Comparison of ENCODE assay signal across 16 cellular contexts in the genomic region with DNA sequence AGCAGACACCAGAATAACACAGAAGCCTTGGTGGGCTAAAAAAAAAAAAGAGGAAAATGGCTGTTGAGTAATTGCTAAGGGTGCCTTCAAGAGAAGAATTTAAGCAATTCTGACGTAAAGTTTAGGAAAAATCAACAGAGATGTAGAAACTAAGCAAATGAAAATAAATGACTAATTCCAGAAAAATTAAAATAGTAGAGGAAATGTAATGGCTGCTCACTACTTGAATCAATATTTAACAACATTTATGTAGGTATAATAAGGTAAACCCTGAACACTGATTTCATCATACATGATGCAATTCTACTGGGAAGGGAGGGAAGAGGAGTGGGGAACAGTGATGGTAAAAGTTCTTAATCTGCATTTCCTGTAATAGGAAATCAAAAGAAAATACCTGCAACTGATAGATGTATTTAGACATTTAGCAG. TPM values are rescaled to one million over a fixed set of nuclear protein-coding genes. Genes with fewer than 3 reads are reported as not detected.
DNase-seq lines count a peak whose midpoint lies in the region; ATAC-seq and TF ChIP-seq lines count a peak whose summit lies in the region.
"Had no signal": no experiment of that assay in that cellular context is flagged by ENCODE, and none has a peak within 500 bp of the region (broad histone marks: within the 10 kb centered on the region; RNA-seq: fewer than 3 reads in every experiment).

No MANE protein-coding gene starts in this region.

- H3K36me3 Mint-ChIP-seq in activated CD4-positive, alpha-beta memory T cell treated with anti-CD3 and anti-CD28 coated beads for 36 hours, result peaks cover 91% of the 10 kb centered on the region
- peaks cover 81% of the 10 kb centered on the region for H3K36me3 Mint-ChIP-seq in activated CD4-positive, alpha-beta memory T cell treated with anti-CD3 and anti-CD28 coated beads, Interleukin-2, amount 10 ng/mL, durations not matched to agents 7 days and 5 days (ENCODE audit: low read depth)

- DNase-seq in activated CD4-positive, alpha-beta memory T cell treated with anti-CD3 and anti-CD28 coated beads for 36 hours, result no peak
- DNase-seq in activated CD4-positive, alpha-beta memory T cell treated with anti-CD3 and anti-CD28 coated beads, Interleukin-2, amount 10 ng/mL, durations not matched to agents 7 days and 5 days, result no peak
- DNase-seq in RWPE2 (ENCODE audit: low spot score) (no peak), fibroblast of lung (ENCODE audit: low read depth in 2 of 2) (peak; percentile 33 to 59), renal cortical epithelial cell (ENCODE audit: low read depth) (peak; percentile 78), posterior cingulate gyrus (no peak), OCI-LY7 (ENCODE audit: low spot score) (no peak)
- DNase-seq: activated CD8-positive, alpha-beta memory T cell treated with anti-CD3 and anti-CD28 coated beads, Interleukin-2, amount 50 U/mL, for 48 hours; hippocampal formation; MG63; NCI-H510A treated with DMSO at 0.1 percent for 48 hours; retina; SJCRH30; T-helper 2 cell; uterus had no signal

- H3K27ac ChIP-seq in RWPE2 (ENCODE audit: poor library complexity, severe bottlenecking) (peak overlapping the region; percentile 65), fibroblast of lung (ENCODE audit: insufficient read depth, low read length) (peak overlapping the region; percentile 35), OCI-LY7 (ENCODE audit: low read depth, low read length, poor library complexity, severe bottlenecking) (no peak overlapping the region)
- H3K27ac ChIP-seq: SJCRH30, uterus had no signal

- H3K4me1 ChIP-seq in RWPE2 (ENCODE audit: insufficient read depth, poor library complexity, severe bottlenecking) (peaks cover 25% of the 10 kb centered on the region), fibroblast of lung (ENCODE audit: control insufficient read depth, extremely low read depth, insufficient read depth, low read length) (peaks cover 2% of the 10 kb centered on the region), OCI-LY7 (ENCODE audit: insufficient read depth, low read length, poor library complexity, severe bottlenecking) (no peaks in the 10 kb centered on the region)
- H3K4me1 ChIP-seq: SJCRH30, uterus had no signal

- BruUV-seq in OCI-LY7 (replicated peaks; lab: Mats Ljungman, UMichigan), result no TSS peak

- H3K4me2 ChIP-seq in fibroblast of lung (ENCODE audit: extremely low read depth, insufficient read depth, low read length) (no peak overlapping the region), OCI-LY7 (ENCODE audit: low read length) (no peak overlapping the region)

- H3K27me3 ChIP-seq in RWPE2 (ENCODE audit: insufficient read depth, poor library complexity, severe bottlenecking), result no peaks in the 10 kb centered on the region
- H3K27me3 ChIP-seq in fibroblast of lung (ENCODE audit: control insufficient read depth, insufficient read depth, low read length), result no peaks in the 10 kb centered on the region
- H3K27me3 ChIP-seq: MG63, SJCRH30, uterus had no signal

- H3K9me3 ChIP-seq in RWPE2 (ENCODE audit: severe bottlenecking) (no peaks in the 10 kb centered on the region), fibroblast of lung (ENCODE audit: control insufficient read depth, insufficient read depth, low read depth, low read length) (no peaks in the 10 kb centered on the region), OCI-LY7 (ENCODE audit: low read length) (no peaks in the 10 kb centered on the region)
- H3K9me3 ChIP-seq: MG63, SJCRH30, uterus had no signal

- H3K27me3 Mint-ChIP-seq in activated CD4-positive, alpha-beta memory T cell treated with anti-CD3 and anti-CD28 coated beads for 36 hours, result no peaks in the 10 kb centered on the region
- H3K27me3 Mint-ChIP-seq in activated CD4-positive, alpha-beta memory T cell treated with anti-CD3 and anti-CD28 coated beads, Interleukin-2, amount 10 ng/mL, durations not matched to agents 7 days and 5 days, result no peaks in the 10 kb centered on the region

- peak overlapping the region; percentile 23 for H3K27ac Mint-ChIP-seq in activated CD4-positive, alpha-beta memory T cell treated with anti-CD3 and anti-CD28 coated beads for 36 hours
- H3K27ac Mint-ChIP-seq in activated CD4-positive, alpha-beta memory T cell treated with anti-CD3 and anti-CD28 coated beads, Interleukin-2, amount 10 ng/mL, durations not matched to agents 7 days and 5 days, result no peak overlapping the region

- CTCF ChIA-PET in activated CD4-positive, alpha-beta memory T cell treated with anti-CD3 and anti-CD28 coated beads for 36 hours (lab: Charles Lee), result no interaction called here
- CTCF ChIA-PET in activated CD4-positive, alpha-beta memory T cell treated with anti-CD3 and anti-CD28 coated beads, Interleukin-2, amount 10 ng/mL, durations not matched to agents 7 days and 5 days (lab: Charles Lee), result no interaction called here
- CTCF ChIA-PET in OCI-LY7 (lab: Charles Lee; ENCODE audit: unreplicated experiment), result no interaction called here

- H3K9ac ChIP-seq in fibroblast of lung (ENCODE audit: insufficient read depth, low read length), result no peak overlapping the region

- POLR2A ChIA-PET in activated CD4-positive, alpha-beta memory T cell treated with anti-CD3 and anti-CD28 coated beads for 36 hours (lab: Charles Lee), result interaction anchor here (0.6 to 1.2 kb wide), 2 partner anchors 11 kb away, joined by 3 read pairs; no protein-coding TSS in a partner anchor
- POLR2A ChIA-PET in activated CD4-positive, alpha-beta memory T cell treated with anti-CD3 and anti-CD28 coated beads, Interleukin-2, amount 10 ng/mL, durations not matched to agents 7 days and 5 days (lab: Charles Lee), result interaction anchor here (1.1 to 1.3 kb wide), 2 partner anchors 13 to 42 kb away, joined by 3 read pairs; a partner anchor contains a TSS
- POLR2A ChIA-PET in OCI-LY7 (lab: Charles Lee), result no interaction called here

- no peak for TF ChIP-seq CTCF in RWPE2 (IDR thresholded peaks at IDR 0.05; ENCODE audit: poor library complexity, severe bottlenecking)
- no peak for TF ChIP-seq CTCF in fibroblast of lung (conservative IDR thresholded peaks at IDR 0.05 in 1 of 2, IDR thresholded peaks at IDR 0.05 in 1 of 2; ENCODE audit: low read depth in 1 of 2, low read length in 2 of 2)
- TF ChIP-seq CTCF in OCI-LY7 (conservative IDR thresholded peaks at IDR 0.05; ENCODE audit: low read length), result no peak

- no peak overlapping the region for H3K4me3 ChIP-seq in RWPE2 (ENCODE audit: severe bottlenecking)
- H3K4me3 ChIP-seq in fibroblast of lung (replicated peaks in 1 of 4; ENCODE audit: control extremely low read depth in 1 of 4, insufficient read depth in 1 of 4, low read depth in 3 of 4, low read length in 4 of 4), result no peak overlapping the region
- no peak overlapping the region for H3K4me3 ChIP-seq in OCI-LY7 (ENCODE audit: low read depth, low read length, poor library complexity, severe bottlenecking)
- H3K4me3 ChIP-seq: MG63, SJCRH30, uterus had no signal

- intact Hi-C loops in activated CD4-positive, alpha-beta memory T cell treated with anti-CD3 and anti-CD28 coated beads for 36 hours (cut with micrococcal nuclease), result loop anchor here (5.0 kb wide), 1 partner anchor 165 kb away; no protein-coding TSS in a partner anchor
- intact Hi-C loops in posterior cingulate gyrus (cut with DNase I) (no loop called here), OCI-LY7 (cut with micrococcal nuclease; ENCODE audit: unreplicated experiment) (no loop called here)

- H3K79me2 ChIP-seq in fibroblast of lung (ENCODE audit: control insufficient read depth, insufficient read depth, low read length) (no peaks in the 10 kb centered on the region), OCI-LY7 (ENCODE audit: insufficient read depth, low read depth, low read length) (no peaks in the 10 kb centered on the region)

- H4K20me1 ChIP-seq in fibroblast of lung (ENCODE audit: control insufficient read depth, extremely low read depth, insufficient read depth, low read length), result no peaks in the 10 kb centered on the region
- no peaks in the 10 kb centered on the region for H4K20me1 ChIP-seq in OCI-LY7 (ENCODE audit: insufficient read depth, low read length)

- no peaks in the 10 kb centered on the region for H3K9me2 ChIP-seq in OCI-LY7 (ENCODE audit: insufficient read depth, low read length)

- H3K9me3 Mint-ChIP-seq in activated CD4-positive, alpha-beta memory T cell treated with anti-CD3 and anti-CD28 coated beads for 36 hours, result no peaks in the 10 kb centered on the region
- H3K9me3 Mint-ChIP-seq in activated CD4-positive, alpha-beta memory T cell treated with anti-CD3 and anti-CD28 coated beads, Interleukin-2, amount 10 ng/mL, durations not matched to agents 7 days and 5 days, result no peaks in the 10 kb centered on the region

- H3K36me3 ChIP-seq in RWPE2 (ENCODE audit: low read depth) (peaks cover 93% of the 10 kb centered on the region), fibroblast of lung (ENCODE audit: control insufficient read depth, insufficient read depth, low read length) (peaks cover 7% of the 10 kb centered on the region), OCI-LY7 (ENCODE audit: insufficient read depth, low read length) (peaks cover 100% of the 10 kb centered on the region)
- H3K36me3 ChIP-seq: uterus had no signal

- ATAC-seq in RWPE2 (ENCODE audit: low read depth) (peak; percentile 81), HG03025 (IDR thresholded peaks at IDR 0.05; ENCODE audit: low FRiP score, unreplicated experiment) (no peak)

- H3K4me1 Mint-ChIP-seq in activated CD4-positive, alpha-beta memory T cell treated with anti-CD3 and anti-CD28 coated beads for 36 hours (ENCODE audit: low read depth), result peaks cover 17% of the 10 kb centered on the region
- peaks cover 4% of the 10 kb centered on the region for H3K4me1 Mint-ChIP-seq in activated CD4-positive, alpha-beta memory T cell treated with anti-CD3 and anti-CD28 coated beads, Interleukin-2, amount 10 ng/mL, durations not matched to agents 7 days and 5 days

- H2AFZ ChIP-seq in fibroblast of lung (ENCODE audit: low read length) (no peak overlapping the region), OCI-LY7 (ENCODE audit: low read length) (no peak overlapping the region)

- no peak overlapping the region for H3K4me3 Mint-ChIP-seq in activated CD4-positive, alpha-beta memory T cell treated with anti-CD3 and anti-CD28 coated beads for 36 hours
- H3K4me3 Mint-ChIP-seq in activated CD4-positive, alpha-beta memory T cell treated with anti-CD3 and anti-CD28 coated beads, Interleukin-2, amount 10 ng/mL, durations not matched to agents 7 days and 5 days, result no peak overlapping the region

RNA-seq across cellular contexts. Expression of a gene that starts 41.4 kb away (rescaled TPM):
- total RNA-seq in activated CD4-positive, alpha-beta memory T cell treated with anti-CD3 and anti-CD28 coated beads for 36 hours, result 10 to 100 TPM; 85.3 to 92.4 TPM
- total RNA-seq in activated CD4-positive, alpha-beta memory T cell treated with anti-CD3 and anti-CD28 coated beads, Interleukin-2, amount 10 ng/mL, durations not matched to agents 7 days and 5 days, result 10 to 100 TPM; 39.1 to 41.2 TPM
- total RNA-seq in fibroblast of lung (39.5 and 42.6 TPM in 2 replicates), renal cortical epithelial cell (53.8 and 67.5 TPM in 2 replicates), OCI-LY7 (2022) (57.7 and 70.6 TPM in 2 replicates)
- 40.7 and 49.4 TPM in 2 replicates for polyA plus RNA-seq in fibroblast of lung
- 33.3 and 46.1 TPM in 2 replicates for polyA plus RNA-seq in fibroblast of lung (2012)
- polyA minus RNA-seq in fibroblast of lung (ENCODE audit: low replicate concordance), result 9.1 and 9.9 TPM in 2 replicates
- total RNA-seq in OCI-LY7 (2014; rRNA removed; shearing (Covaris generic)), result 68.0 and 69.4 TPM in 2 replicates

Comparison
In these comparisons a context has a peak if more than half of its experiments do, and no peak if none do; other contexts are left out.
1. DNase-seq: peak in fibroblast of lung (2 of 2) and renal cortical epithelial cell (single experiment); none in activated CD4-positive, alpha-beta memory T cell treated with anti-CD3 and anti-CD28 coated beads for 36 hours (single experiment), activated CD4-positive, alpha-beta memory T cell treated with anti-CD3 and anti-CD28 coated beads, Interleukin-2, amount 10 ng/mL, durations not matched to agents 7 days and 5 days (single experiment), RWPE2 (single experiment), posterior cingulate gyrus (0 of 10) and OCI-LY7 (single experiment).